ENCODE assay signal across 29 cellular contexts in the genomic region with DNA sequence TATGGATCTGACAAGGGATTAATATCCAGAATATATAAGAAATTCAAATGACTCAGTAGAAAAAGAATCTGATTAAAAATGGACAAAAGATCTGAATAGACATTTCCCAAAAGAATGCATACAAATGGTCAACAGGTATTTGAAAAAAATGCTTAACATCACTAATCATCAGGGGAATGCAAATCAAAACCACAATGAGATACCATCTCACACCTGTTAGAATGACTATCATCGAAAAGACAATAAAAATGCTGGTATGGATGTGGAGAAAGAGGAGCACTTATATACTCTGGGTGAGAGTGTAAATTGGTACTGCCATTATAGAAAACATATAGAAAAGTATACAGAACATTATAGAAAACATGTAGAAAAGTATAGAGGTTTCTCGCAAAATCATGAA. TPM values are rescaled to one million over a fixed set of nuclear protein-coding genes. Genes with fewer than 3 reads are reported as not detected.
"Had no signal": no experiment of that assay in that cellular context is flagged by ENCODE, and none has a peak within 500 bp of the region (broad histone marks: within the 10 kb centered on the region; RNA-seq: fewer than 3 reads in every experiment).

No MANE protein-coding gene starts in this region.

- H3K9ac ChIP-seq: KMS-11 had no signal

- ATAC-seq: K562 had no signal

- H3K4me2 ChIP-seq: KMS-11, PC-9 had no signal

- H3K36me3 ChIP-seq: Peyer's patch, SJSA1 had no signal

- H2AFZ ChIP-seq: PC-9 had no signal

- H3K4me3 ChIP-seq: K562, PC-9, Peyer's patch, SJSA1, SK-N-MC had no signal

- H3K27me3 ChIP-seq: Peyer's patch, SJSA1 had no signal

- H3K27ac ChIP-seq: HL-60, KMS-11, PC-9, Peyer's patch, SJSA1, SK-N-MC had no signal

- H3K9me3 ChIP-seq: SJSA1 had no signal

- DNase-seq: Kasumi-1; MV-4-11; NCI-H1048; NCI-H1105; NCI-H1417 treated with DMSO at 0.1 percent for 48 hours; NCI-H146; NCI-H1694 treated with DMSO at 0.1 percent for 48 hours; NCI-H1930; NCI-H2081; NCI-H2107; NCI-H226; NCI-H446; NCI-H510A; NCI-H524 treated with DMSO at 0.1 percent for 48 hours; NCI-H69; NCI-H774; NK-92 treated with Interleukin-12 subunit alpha and Interleukin-12 subunit beta, amount 100 ng/mL, for 24 hours; Peyer's patch; Right ventricle myocardium superior; SIG-M5 had no signal

- H3K4me1 ChIP-seq: Peyer's patch, SJSA1 had no signal

RNA-seq across cellular contexts. Expression of a gene that starts 16.4 kb away (rescaled TPM):
- total RNA-seq: K562, OCI-LY7, RPMI7951, SJSA1 had no signal
- polyA plus RNA-seq: IgD-negative memory B cell, K562 had no signal
